Comparison of ENCODE assay signal across 6 cellular contexts in genomic region chr17:60073063-60073462, GRCh38.
"Had no signal": no experiment of that assay in that cellular context is flagged by ENCODE, and none has a peak within 500 bp of the region (broad histone marks: within the 10 kb centered on the region; RNA-seq: fewer than 3 reads in every experiment).

No MANE protein-coding gene starts in this region.

- H3K4me2 ChIP-seq: KMS-11 had no signal

- DNase-seq: IMR-90, KBM-7, KG1 had no signal

- H3K27ac ChIP-seq: HL-60, KMS-11 had no signal

- H3K9ac ChIP-seq: KMS-11 had no signal

- FAIRE-seq: HepG2 had no signal

- ATAC-seq: HepG2 had no signal
